In the genomic region with DNA sequence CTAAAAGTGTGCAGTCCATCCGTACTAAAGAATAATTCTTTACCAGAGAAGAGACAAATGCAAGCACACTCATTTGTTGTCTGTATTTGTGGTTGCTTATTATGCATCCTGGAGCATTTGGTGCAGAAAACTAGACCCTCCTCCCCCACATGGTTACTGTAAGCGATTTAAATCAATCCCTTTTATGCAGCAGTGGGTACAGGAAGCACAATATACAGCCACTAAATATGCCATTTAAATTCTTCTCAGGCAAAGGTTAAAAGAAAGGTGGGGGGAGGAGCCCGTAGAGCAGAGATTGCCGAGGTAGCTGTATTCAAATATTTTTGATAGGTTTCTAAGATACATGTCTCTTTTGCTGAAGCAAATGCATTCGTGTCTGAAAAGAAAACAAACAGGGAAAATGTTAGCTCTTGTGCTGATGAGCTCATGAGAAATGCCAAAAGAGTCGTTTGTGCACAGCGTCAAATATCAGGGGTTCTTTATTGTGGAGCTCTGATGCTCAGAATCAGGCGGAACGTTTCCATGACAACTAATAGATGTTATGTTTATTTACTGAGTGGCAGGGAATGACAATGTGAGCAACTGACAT, we compare ENCODE assay signal across 2 cellular contexts.
TF ChIP-seq lines count a peak whose summit lies in the region.

No MANE protein-coding gene starts in this region.

TF ChIP-seq in SK-N-SH, 30 proteins besides CTCF, POLR2A, EP300 and RAD21 (continued from another document):
- TF ChIP-seq, protein P1, sequence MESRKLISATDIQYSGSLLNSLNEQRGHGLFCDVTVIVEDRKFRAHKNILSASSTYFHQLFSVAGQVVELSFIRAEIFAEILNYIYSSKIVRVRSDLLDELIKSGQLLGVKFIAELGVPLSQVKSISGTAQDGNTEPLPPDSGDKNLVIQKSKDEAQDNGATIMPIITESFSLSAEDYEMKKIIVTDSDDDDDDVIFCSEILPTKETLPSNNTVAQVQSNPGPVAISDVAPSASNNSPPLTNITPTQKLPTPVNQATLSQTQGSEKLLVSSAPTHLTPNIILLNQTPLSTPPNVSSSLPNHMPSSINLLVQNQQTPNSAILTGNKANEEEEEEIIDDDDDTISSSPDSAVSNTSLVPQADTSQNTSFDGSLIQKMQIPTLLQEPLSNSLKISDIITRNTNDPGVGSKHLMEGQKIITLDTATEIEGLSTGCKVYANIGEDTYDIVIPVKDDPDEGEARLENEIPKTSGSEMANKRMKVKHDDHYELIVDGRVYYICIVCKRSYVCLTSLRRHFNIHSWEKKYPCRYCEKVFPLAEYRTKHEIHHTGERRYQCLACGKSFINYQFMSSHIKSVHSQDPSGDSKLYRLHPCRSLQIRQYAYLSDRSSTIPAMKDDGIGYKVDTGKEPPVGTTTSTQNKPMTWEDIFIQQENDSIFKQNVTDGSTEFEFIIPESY (IDR thresholded peaks at IDR 0.05; ENCODE audit: borderline replicate concordance, low read depth) = no peak
- TF ChIP-seq JUND (IDR thresholded peaks at IDR 0.05) (no peak), RFX5 (IDR thresholded peaks at IDR 0.05; ENCODE audit: low read length) (no peak), TEAD4 (IDR thresholded peaks at IDR 0.05; ENCODE audit: borderline replicate concordance, insufficient read depth) (no peak), YY1 (IDR thresholded peaks at IDR 0.05; ENCODE audit: low read depth) (no peak), MEF2A (IDR thresholded peaks at IDR 0.05; ENCODE audit: borderline replicate concordance, low read depth) (no peak), TAF1 (IDR thresholded peaks at IDR 0.05; ENCODE audit: borderline replicate concordance, low read depth, low read length) (no peak), GATA2 (CRISPR knock-in tag; IDR thresholded peaks at IDR 0.05) (no peak)
- TF ChIP-seq, protein P2, sequence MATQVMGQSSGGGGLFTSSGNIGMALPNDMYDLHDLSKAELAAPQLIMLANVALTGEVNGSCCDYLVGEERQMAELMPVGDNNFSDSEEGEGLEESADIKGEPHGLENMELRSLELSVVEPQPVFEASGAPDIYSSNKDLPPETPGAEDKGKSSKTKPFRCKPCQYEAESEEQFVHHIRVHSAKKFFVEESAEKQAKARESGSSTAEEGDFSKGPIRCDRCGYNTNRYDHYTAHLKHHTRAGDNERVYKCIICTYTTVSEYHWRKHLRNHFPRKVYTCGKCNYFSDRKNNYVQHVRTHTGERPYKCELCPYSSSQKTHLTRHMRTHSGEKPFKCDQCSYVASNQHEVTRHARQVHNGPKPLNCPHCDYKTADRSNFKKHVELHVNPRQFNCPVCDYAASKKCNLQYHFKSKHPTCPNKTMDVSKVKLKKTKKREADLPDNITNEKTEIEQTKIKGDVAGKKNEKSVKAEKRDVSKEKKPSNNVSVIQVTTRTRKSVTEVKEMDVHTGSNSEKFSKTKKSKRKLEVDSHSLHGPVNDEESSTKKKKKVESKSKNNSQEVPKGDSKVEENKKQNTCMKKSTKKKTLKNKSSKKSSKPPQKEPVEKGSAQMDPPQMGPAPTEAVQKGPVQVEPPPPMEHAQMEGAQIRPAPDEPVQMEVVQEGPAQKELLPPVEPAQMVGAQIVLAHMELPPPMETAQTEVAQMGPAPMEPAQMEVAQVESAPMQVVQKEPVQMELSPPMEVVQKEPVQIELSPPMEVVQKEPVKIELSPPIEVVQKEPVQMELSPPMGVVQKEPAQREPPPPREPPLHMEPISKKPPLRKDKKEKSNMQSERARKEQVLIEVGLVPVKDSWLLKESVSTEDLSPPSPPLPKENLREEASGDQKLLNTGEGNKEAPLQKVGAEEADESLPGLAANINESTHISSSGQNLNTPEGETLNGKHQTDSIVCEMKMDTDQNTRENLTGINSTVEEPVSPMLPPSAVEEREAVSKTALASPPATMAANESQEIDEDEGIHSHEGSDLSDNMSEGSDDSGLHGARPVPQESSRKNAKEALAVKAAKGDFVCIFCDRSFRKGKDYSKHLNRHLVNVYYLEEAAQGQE (IDR thresholded peaks at IDR 0.05; ENCODE audit: low read depth, low read length) = no peak
- TF ChIP-seq, protein P3, sequence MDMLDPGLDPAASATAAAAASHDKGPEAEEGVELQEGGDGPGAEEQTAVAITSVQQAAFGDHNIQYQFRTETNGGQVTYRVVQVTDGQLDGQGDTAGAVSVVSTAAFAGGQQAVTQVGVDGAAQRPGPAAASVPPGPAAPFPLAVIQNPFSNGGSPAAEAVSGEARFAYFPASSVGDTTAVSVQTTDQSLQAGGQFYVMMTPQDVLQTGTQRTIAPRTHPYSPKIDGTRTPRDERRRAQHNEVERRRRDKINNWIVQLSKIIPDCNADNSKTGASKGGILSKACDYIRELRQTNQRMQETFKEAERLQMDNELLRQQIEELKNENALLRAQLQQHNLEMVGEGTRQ (IDR thresholded peaks at IDR 0.05; ENCODE audit: borderline replicate concordance, low read depth, low read length) = no peak
- TF ChIP-seq, protein P4, sequence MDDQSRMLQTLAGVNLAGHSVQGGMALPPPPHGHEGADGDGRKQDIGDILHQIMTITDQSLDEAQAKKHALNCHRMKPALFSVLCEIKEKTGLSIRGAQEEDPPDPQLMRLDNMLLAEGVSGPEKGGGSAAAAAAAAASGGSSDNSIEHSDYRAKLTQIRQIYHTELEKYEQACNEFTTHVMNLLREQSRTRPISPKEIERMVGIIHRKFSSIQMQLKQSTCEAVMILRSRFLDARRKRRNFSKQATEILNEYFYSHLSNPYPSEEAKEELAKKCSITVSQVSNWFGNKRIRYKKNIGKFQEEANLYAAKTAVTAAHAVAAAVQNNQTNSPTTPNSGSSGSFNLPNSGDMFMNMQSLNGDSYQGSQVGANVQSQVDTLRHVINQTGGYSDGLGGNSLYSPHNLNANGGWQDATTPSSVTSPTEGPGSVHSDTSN (IDR thresholded peaks at IDR 0.05) = no peak

TF ChIP-seq in SK-N-SH treated with all-trans-retinoic acid at 6 μM for 48 hours, 23 proteins besides CTCF, POLR2A, EP300 and RAD21 (continued from another document):
- TF ChIP-seq, protein P5, sequence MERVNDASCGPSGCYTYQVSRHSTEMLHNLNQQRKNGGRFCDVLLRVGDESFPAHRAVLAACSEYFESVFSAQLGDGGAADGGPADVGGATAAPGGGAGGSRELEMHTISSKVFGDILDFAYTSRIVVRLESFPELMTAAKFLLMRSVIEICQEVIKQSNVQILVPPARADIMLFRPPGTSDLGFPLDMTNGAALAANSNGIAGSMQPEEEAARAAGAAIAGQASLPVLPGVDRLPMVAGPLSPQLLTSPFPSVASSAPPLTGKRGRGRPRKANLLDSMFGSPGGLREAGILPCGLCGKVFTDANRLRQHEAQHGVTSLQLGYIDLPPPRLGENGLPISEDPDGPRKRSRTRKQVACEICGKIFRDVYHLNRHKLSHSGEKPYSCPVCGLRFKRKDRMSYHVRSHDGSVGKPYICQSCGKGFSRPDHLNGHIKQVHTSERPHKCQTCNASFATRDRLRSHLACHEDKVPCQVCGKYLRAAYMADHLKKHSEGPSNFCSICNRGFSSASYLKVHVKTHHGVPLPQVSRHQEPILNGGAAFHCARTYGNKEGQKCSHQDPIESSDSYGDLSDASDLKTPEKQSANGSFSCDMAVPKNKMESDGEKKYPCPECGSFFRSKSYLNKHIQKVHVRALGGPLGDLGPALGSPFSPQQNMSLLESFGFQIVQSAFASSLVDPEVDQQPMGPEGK (CRISPR knock-in tag; IDR thresholded peaks at IDR 0.05; ENCODE audit: borderline replicate concordance) = no peak
- TF ChIP-seq, protein P6, sequence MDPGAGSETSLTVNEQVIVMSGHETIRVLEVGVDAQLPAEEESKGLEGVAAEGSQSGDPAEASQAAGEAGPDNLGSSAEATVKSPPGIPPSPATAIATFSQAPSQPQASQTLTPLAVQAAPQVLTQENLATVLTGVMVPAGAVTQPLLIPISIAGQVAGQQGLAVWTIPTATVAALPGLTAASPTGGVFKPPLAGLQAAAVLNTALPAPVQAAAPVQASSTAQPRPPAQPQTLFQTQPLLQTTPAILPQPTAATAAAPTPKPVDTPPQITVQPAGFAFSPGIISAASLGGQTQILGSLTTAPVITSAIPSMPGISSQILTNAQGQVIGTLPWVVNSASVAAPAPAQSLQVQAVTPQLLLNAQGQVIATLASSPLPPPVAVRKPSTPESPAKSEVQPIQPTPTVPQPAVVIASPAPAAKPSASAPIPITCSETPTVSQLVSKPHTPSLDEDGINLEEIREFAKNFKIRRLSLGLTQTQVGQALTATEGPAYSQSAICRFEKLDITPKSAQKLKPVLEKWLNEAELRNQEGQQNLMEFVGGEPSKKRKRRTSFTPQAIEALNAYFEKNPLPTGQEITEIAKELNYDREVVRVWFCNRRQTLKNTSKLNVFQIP (CRISPR knock-in tag; IDR thresholded peaks at IDR 0.05; ENCODE audit: borderline replicate concordance, low read depth) = no peak
- TF ChIP-seq ZFP3 (CRISPR knock-in tag; IDR thresholded peaks at IDR 0.05) (no peak), TCF4 (CRISPR knock-in tag; IDR thresholded peaks at IDR 0.05; ENCODE audit: borderline replicate concordance) (no peak), TOX (CRISPR knock-in tag; IDR thresholded peaks at IDR 0.05; ENCODE audit: borderline replicate concordance) (no peak), ZFP30 (CRISPR knock-in tag; IDR thresholded peaks at IDR 0.05) (no peak), PPARA (CRISPR knock-in tag; IDR thresholded peaks at IDR 0.05; ENCODE audit: borderline replicate concordance) (no peak), RARB (CRISPR knock-in tag; IDR thresholded peaks at IDR 0.05) (no peak), ZNF70 (CRISPR knock-in tag; IDR thresholded peaks at IDR 0.05) (no peak), OSR1 (CRISPR knock-in tag; IDR thresholded peaks at IDR 0.05) (no peak), CSDC2 (CRISPR knock-in tag; IDR thresholded peaks at IDR 0.05) (no peak), ISL1 (CRISPR knock-in tag; IDR thresholded peaks at IDR 0.05) (no peak), GLIS3 (CRISPR knock-in tag; IDR thresholded peaks at IDR 0.05) (no peak), SNAI2 (CRISPR knock-in tag; IDR thresholded peaks at IDR 0.05) (no peak)
